23 cellular contexts compared by ENCODE assay signal in the genomic region with DNA sequence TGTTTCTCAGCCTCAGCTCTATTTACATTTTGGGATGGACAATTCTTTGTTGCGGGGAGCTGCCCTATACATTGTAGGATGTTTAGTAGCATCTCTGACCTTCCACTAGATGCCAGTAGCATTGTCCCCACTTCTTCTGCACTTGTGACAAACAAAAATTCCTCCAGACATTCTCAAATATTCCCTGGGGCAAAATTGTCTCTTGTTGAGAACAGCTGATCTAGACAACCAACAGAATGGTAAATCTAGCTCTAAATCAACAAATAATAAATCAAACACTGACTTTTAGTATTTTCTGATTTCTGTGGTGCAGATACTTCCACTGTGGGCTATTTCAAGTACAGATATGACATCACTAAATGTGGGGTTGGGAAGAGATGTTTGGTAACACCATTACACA.
"Had no signal": no experiment of that assay in that cellular context is flagged by ENCODE, and none has a peak within 500 bp of the region (broad histone marks: within the 10 kb centered on the region; RNA-seq: fewer than 3 reads in every experiment).

No MANE protein-coding gene starts in this region.

- H3K27ac ChIP-seq: adrenal gland, coronary artery, esophagus squamous epithelium, gastroesophageal sphincter, heart left ventricle, spleen, thoracic aorta, upper lobe of left lung had no signal

- ATAC-seq: gastroesophageal sphincter, heart left ventricle, mucosa of descending colon, WTC11 had no signal

- H3K4me3 ChIP-seq: adrenal gland, coronary artery, esophagus squamous epithelium, gastroesophageal sphincter, heart left ventricle, mucosa of descending colon, spleen, thoracic aorta, upper lobe of left lung had no signal

- H3K36me3 ChIP-seq: adrenal gland, esophagus squamous epithelium, spleen, upper lobe of left lung had no signal

- H3K4me1 ChIP-seq: adrenal gland, spleen, upper lobe of left lung had no signal

- H3K27me3 ChIP-seq: adrenal gland, esophagus squamous epithelium, gastroesophageal sphincter, heart left ventricle, spleen, upper lobe of left lung had no signal

- DNase-seq: activated naive CD4-positive, alpha-beta T cell; activated T-cell treated with anti-CD3 and anti-CD28 coated beads, Interleukin-2, amount 50 U/mL, for 1 hour; adrenal gland; cerebellar nuclear complex; endodermal cell; esophagus squamous epithelium; heart left ventricle; mesenchymal stem cell; mucosa of descending colon; naive B cell; retina; spleen; stimulated activated CD4-positive, alpha-beta T cell treated with anti-CD3 and anti-CD28 coated beads, Interleukin-4, amount 100 ng/mL, for 1 hour; stimulated activated naive CD4-positive, alpha-beta T cell treated with Interleukin-2 at 50 U/mL for 16 hours; T-helper 1 cell; T-helper 9 cell; upper lobe of left lung had no signal

- FAIRE-seq: bronchial epithelial cell, islet of Langerhans had no signal

- H3K9me3 ChIP-seq: adrenal gland, esophagus squamous epithelium, gastroesophageal sphincter, heart left ventricle, mucosa of descending colon, spleen, thoracic aorta, upper lobe of left lung had no signal
